ENCODE assay signal across 1 cellular context in the genomic region with DNA sequence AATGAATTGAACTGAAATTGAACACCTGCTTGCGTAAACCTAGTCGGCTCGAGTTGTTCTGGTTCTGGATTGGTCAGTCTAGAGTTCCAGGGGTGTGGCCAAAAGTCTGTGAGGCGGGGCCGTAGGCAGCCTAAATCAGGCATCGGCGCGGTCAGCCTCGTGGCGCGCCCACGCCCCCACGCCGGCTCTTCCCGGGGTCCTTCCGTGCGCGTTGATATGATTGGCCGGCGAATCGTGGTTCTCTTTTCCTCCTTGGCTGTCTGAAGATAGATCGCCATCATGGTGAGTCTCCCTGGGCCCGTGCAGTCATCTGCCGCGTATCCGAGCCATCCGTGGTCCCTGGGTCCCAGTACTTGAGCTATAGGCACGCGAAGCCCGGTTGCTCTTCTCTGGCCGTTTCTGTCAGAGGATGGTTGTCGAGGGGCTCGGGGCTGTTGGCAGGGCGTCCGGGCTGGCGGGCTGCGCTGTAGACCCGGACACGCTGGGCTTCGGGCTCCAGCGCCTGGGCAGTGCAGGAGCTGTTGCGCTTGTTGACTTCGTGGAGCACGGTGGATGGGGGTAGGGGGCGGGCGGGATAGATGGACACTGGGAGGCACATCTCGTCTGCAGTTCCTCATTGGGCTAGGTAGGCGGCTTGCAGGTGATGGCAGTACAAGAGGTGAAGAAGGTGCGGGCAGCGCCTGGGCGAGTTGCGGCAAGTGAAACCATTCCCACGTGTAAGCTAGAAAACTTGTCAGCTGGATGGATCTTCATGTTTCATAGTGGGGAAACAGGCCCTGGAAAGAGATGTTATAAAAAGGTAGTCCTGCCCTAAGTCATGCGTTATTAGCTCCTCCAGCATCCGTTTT.
TF ChIP-seq lines count a peak whose summit lies in the region.

A gene (plus strand): TSS at position 241 of the 848 bp plus-strand sequence. CDS start 39 bp downstream, at position 280.

TF ChIP-seq in HepG2, 621 proteins besides CTCF, POLR2A, EP300 and RAD21 (continued from another document and continues in another):
- TF ChIP-seq NKX3-1 (CRISPR knock-in tag; IDR thresholded peaks at IDR 0.05), result peak; percentile 22; the same call in 1 of the 2 replicates
- peak; percentile 56 for TF ChIP-seq TEAD3 (CRISPR knock-in tag; optimal IDR thresholded peaks at IDR 0.05; ENCODE audit: borderline replicate concordance)
- TF ChIP-seq KDM4B (CRISPR knock-in tag; IDR thresholded peaks at IDR 0.05), result peak; percentile 17; the same call in 1 of the 2 replicates
- TF ChIP-seq SRY (CRISPR knock-in tag; IDR thresholded peaks at IDR 0.05), result peak; percentile 85; the same call in 1 of the 2 replicates
- no peak for TF ChIP-seq CHD2 (IDR thresholded peaks at IDR 0.05; ENCODE audit: low read depth, low read length)
- TF ChIP-seq ZNF44 (CRISPR knock-in tag; IDR thresholded peaks at IDR 0.05), result 0 out of 2 replicates have a peak, but pooled peaks have one; percentile 79
- TF ChIP-seq RFXAP (CRISPR knock-in tag; IDR thresholded peaks at IDR 0.05; ENCODE audit: borderline replicate concordance), result 0 out of 2 replicates have a peak, but pooled peaks have one; percentile 73
- no peak for TF ChIP-seq ZNF644 (CRISPR knock-in tag; IDR thresholded peaks at IDR 0.05; ENCODE audit: low read depth)
- no peak for TF ChIP-seq NBN (conservative IDR thresholded peaks at IDR 0.05)
- no peak for TF ChIP-seq ATAD3A (CRISPR knock-in tag; IDR thresholded peaks at IDR 0.05)
- TF ChIP-seq TAF1 (CRISPR knock-in tag; IDR thresholded peaks at IDR 0.05), result peak; percentile 100
- TF ChIP-seq ZNF605 (CRISPR knock-in tag; IDR thresholded peaks at IDR 0.05), result peak; percentile 91
- TF ChIP-seq PTBP1 (IDR thresholded peaks at IDR 0.05; ENCODE audit: low read depth, low read length, poor library complexity, severe bottlenecking), result no peak
- no peak for TF ChIP-seq REXO4 (CRISPR knock-in tag; IDR thresholded peaks at IDR 0.05; ENCODE audit: borderline replicate concordance)
- TF ChIP-seq WIZ (CRISPR knock-in tag; IDR thresholded peaks at IDR 0.05), result no peak
- TF ChIP-seq, protein P1, sequence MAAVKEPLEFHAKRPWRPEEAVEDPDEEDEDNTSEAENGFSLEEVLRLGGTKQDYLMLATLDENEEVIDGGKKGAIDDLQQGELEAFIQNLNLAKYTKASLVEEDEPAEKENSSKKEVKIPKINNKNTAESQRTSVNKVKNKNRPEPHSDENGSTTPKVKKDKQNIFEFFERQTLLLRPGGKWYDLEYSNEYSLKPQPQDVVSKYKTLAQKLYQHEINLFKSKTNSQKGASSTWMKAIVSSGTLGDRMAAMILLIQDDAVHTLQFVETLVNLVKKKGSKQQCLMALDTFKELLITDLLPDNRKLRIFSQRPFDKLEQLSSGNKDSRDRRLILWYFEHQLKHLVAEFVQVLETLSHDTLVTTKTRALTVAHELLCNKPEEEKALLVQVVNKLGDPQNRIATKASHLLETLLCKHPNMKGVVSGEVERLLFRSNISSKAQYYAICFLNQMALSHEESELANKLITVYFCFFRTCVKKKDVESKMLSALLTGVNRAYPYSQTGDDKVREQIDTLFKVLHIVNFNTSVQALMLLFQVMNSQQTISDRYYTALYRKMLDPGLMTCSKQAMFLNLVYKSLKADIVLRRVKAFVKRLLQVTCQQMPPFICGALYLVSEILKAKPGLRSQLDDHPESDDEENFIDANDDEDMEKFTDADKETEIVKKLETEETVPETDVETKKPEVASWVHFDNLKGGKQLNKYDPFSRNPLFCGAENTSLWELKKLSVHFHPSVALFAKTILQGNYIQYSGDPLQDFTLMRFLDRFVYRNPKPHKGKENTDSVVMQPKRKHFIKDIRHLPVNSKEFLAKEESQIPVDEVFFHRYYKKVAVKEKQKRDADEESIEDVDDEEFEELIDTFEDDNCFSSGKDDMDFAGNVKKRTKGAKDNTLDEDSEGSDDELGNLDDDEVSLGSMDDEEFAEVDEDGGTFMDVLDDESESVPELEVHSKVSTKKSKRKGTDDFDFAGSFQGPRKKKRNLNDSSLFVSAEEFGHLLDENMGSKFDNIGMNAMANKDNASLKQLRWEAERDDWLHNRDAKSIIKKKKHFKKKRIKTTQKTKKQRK (IDR thresholded peaks at IDR 0.05; ENCODE audit: low read length), result no peak
- TF ChIP-seq SRF (IDR thresholded peaks at IDR 0.05; ENCODE audit: low read depth, low read length), result no peak
- peak; percentile 58; the same call in 1 of the 2 replicates for TF ChIP-seq SIN3B (IDR thresholded peaks at IDR 0.05; ENCODE audit: low read length)
- TF ChIP-seq, protein P2, sequence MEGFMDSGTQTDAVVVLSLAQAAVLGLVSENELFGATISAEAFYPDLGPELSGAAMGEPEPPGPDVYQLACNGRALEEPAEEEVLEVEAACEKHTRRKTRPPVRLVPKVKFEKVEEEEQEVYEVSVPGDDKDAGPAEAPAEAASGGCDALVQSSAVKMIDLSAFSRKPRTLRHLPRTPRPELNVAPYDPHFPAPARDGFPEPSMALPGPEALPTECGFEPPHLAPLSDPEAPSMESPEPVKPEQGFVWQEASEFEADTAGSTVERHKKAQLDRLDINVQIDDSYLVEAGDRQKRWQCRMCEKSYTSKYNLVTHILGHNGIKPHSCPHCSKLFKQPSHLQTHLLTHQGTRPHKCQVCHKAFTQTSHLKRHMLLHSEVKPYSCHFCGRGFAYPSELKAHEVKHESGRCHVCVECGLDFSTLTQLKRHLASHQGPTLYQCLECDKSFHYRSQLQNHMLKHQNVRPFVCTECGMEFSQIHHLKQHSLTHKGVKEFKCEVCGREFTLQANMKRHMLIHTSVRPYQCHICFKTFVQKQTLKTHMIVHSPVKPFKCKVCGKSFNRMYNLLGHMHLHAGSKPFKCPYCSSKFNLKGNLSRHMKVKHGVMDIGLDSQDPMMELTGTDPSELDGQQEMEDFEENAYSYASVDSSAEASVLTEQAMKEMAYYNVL (CRISPR knock-in tag; IDR thresholded peaks at IDR 0.05; ENCODE audit: borderline replicate concordance), result no peak; the same call in 1 of the 2 replicates
- TF ChIP-seq ZNF460 (CRISPR knock-in tag; IDR thresholded peaks at IDR 0.05; ENCODE audit: borderline replicate concordance), result no peak
- no peak for TF ChIP-seq ZNF761 (CRISPR knock-in tag; conservative IDR thresholded peaks at IDR 0.05)
- TF ChIP-seq AGO2 (optimal IDR thresholded peaks at IDR 0.05; ENCODE audit: low read depth, low read length), result peak; percentile 91
- TF ChIP-seq DMAP1 (CRISPR knock-in tag; IDR thresholded peaks at IDR 0.05), result peak; percentile 99
- no peak for TF ChIP-seq ZNF235 (CRISPR knock-in tag; IDR thresholded peaks at IDR 0.05; ENCODE audit: borderline replicate concordance)
- TF ChIP-seq POLR2G (IDR thresholded peaks at IDR 0.05; ENCODE audit: low read depth, low read length), result peak; percentile 99
- no peak for TF ChIP-seq TCF7 (IDR thresholded peaks at IDR 0.05; ENCODE audit: low read depth)
- peak; percentile 37; the same call in 1 of the 2 replicates for TF ChIP-seq MAZ (IDR thresholded peaks at IDR 0.05; ENCODE audit: borderline replicate concordance, low read depth, low read length)
- peak; percentile 78 for TF ChIP-seq MAZ (CRISPR knock-in tag; IDR thresholded peaks at IDR 0.05; ENCODE audit: low read depth)
- no peak for TF ChIP-seq ZNF879 (CRISPR knock-in tag; IDR thresholded peaks at IDR 0.05)
- peak; percentile 74 for TF ChIP-seq SAP130 (CRISPR knock-in tag; IDR thresholded peaks at IDR 0.05; ENCODE audit: low read depth)
- no peak for TF ChIP-seq NFATC3 (CRISPR knock-in tag; IDR thresholded peaks at IDR 0.05)
- peak; percentile 83 for TF ChIP-seq THAP11 (CRISPR knock-in tag; IDR thresholded peaks at IDR 0.05)
- no peak for TF ChIP-seq GZF1 (CRISPR knock-in tag; IDR thresholded peaks at IDR 0.05)
- no peak for TF ChIP-seq ZNF839 (CRISPR knock-in tag; IDR thresholded peaks at IDR 0.05; ENCODE audit: borderline replicate concordance)
- TF ChIP-seq, protein P3, sequence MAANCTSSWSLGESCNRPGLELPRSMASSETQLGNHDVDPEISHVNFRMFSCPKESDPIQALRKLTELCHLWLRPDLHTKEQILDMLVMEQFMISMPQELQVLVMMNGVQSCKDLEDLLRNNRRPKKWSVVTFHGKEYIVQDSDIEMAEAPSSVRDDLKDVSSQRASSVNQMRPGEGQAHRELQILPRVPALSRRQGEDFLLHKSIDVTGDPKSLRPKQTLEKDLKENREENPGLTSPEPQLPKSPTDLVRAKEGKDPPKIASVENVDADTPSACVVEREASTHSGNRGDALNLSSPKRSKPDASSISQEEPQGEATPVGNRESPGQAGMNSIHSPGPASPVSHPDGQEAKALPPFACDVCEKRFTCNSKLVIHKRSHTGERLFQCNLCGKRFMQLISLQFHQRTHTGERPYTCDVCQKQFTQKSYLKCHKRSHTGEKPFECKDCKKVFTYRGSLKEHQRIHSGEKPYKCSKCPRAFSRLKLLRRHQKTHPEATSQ (CRISPR knock-in tag; IDR thresholded peaks at IDR 0.05; ENCODE audit: borderline replicate concordance), result 0 out of 2 replicates have a peak, but pooled peaks have one; percentile 74
- TF ChIP-seq, protein P4, sequence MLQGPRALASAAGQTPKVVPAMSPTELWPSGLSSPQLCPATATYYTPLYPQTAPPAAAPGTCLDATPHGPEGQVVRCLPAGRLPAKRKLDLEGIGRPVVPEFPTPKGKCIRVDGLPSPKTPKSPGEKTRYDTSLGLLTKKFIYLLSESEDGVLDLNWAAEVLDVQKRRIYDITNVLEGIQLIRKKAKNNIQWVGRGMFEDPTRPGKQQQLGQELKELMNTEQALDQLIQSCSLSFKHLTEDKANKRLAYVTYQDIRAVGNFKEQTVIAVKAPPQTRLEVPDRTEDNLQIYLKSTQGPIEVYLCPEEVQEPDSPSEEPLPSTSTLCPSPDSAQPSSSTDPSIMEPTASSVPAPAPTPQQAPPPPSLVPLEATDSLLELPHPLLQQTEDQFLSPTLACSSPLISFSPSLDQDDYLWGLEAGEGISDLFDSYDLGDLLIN (CRISPR knock-in tag; IDR thresholded peaks at IDR 0.05; ENCODE audit: borderline replicate concordance), result 0 out of 2 replicates have a peak, but pooled peaks have one; percentile 54
- TF ChIP-seq U2AF1 (optimal IDR thresholded peaks at IDR 0.05; ENCODE audit: low read depth, low read length), result no peak
- no peak for TF ChIP-seq JUN (CRISPR knock-in tag; IDR thresholded peaks at IDR 0.05)
- peak; percentile 74 for TF ChIP-seq ELF1 (CRISPR knock-in tag; IDR thresholded peaks at IDR 0.05)
- no peak for TF ChIP-seq ZMYM2 (CRISPR knock-in tag; IDR thresholded peaks at IDR 0.05)
- no peak for TF ChIP-seq PAWR (CRISPR knock-in tag; IDR thresholded peaks at IDR 0.05; ENCODE audit: borderline replicate concordance)
- no peak for TF ChIP-seq DNMT3B (CRISPR knock-in tag; conservative IDR thresholded peaks at IDR 0.05)
- TF ChIP-seq, protein P5, sequence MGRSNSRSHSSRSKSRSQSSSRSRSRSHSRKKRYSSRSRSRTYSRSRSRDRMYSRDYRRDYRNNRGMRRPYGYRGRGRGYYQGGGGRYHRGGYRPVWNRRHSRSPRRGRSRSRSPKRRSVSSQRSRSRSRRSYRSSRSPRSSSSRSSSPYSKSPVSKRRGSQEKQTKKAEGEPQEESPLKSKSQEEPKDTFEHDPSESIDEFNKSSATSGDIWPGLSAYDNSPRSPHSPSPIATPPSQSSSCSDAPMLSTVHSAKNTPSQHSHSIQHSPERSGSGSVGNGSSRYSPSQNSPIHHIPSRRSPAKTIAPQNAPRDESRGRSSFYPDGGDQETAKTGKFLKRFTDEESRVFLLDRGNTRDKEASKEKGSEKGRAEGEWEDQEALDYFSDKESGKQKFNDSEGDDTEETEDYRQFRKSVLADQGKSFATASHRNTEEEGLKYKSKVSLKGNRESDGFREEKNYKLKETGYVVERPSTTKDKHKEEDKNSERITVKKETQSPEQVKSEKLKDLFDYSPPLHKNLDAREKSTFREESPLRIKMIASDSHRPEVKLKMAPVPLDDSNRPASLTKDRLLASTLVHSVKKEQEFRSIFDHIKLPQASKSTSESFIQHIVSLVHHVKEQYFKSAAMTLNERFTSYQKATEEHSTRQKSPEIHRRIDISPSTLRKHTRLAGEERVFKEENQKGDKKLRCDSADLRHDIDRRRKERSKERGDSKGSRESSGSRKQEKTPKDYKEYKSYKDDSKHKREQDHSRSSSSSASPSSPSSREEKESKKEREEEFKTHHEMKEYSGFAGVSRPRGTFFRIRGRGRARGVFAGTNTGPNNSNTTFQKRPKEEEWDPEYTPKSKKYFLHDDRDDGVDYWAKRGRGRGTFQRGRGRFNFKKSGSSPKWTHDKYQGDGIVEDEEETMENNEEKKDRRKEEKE (IDR thresholded peaks at IDR 0.05), result no peak
- no peak for TF ChIP-seq CENPX (CRISPR knock-in tag; IDR thresholded peaks at IDR 0.05)
- peak; percentile 56; the same call in 1 of the 2 replicates for TF ChIP-seq EED (CRISPR knock-in tag; IDR thresholded peaks at IDR 0.05)
- TF ChIP-seq, protein P6, sequence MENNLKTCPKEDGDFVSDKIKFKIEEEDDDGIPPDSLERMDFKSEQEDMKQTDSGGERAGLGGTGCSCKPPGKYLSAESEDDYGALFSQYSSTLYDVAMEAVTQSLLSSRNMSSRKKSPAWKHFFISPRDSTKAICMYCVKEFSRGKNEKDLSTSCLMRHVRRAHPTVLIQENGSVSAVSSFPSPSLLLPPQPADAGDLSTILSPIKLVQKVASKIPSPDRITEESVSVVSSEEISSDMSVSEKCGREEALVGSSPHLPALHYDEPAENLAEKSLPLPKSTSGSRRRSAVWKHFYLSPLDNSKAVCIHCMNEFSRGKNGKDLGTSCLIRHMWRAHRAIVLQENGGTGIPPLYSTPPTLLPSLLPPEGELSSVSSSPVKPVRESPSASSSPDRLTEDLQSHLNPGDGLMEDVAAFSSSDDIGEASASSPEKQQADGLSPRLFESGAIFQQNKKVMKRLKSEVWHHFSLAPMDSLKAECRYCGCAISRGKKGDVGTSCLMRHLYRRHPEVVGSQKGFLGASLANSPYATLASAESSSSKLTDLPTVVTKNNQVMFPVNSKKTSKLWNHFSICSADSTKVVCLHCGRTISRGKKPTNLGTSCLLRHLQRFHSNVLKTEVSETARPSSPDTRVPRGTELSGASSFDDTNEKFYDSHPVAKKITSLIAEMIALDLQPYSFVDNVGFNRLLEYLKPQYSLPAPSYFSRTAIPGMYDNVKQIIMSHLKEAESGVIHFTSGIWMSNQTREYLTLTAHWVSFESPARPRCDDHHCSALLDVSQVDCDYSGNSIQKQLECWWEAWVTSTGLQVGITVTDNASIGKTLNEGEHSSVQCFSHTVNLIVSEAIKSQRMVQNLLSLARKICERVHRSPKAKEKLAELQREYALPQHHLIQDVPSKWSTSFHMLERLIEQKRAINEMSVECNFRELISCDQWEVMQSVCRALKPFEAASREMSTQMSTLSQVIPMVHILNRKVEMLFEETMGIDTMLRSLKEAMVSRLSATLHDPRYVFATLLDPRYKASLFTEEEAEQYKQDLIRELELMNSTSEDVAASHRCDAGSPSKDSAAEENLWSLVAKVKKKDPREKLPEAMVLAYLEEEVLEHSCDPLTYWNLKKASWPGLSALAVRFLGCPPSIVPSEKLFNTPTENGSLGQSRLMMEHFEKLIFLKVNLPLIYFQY (CRISPR knock-in tag; IDR thresholded peaks at IDR 0.05; ENCODE audit: borderline replicate concordance), result peak; percentile 41; the same call in 1 of the 2 replicates
- TF ChIP-seq ZNF432 (CRISPR knock-in tag; IDR thresholded peaks at IDR 0.05; ENCODE audit: borderline replicate concordance), result no peak
- TF ChIP-seq ZNF337 (CRISPR knock-in tag; IDR thresholded peaks at IDR 0.05; ENCODE audit: borderline replicate concordance, low read depth), result peak; percentile 90; the same call in 1 of the 2 replicates
- no peak for TF ChIP-seq RELA (CRISPR knock-in tag; IDR thresholded peaks at IDR 0.05)
- no peak for TF ChIP-seq ATM (IDR thresholded peaks at IDR 0.05; ENCODE audit: borderline replicate concordance)
- no peak for TF ChIP-seq NR2F1 (CRISPR knock-in tag; IDR thresholded peaks at IDR 0.05)
- TF ChIP-seq ZNF556 (CRISPR knock-in tag; IDR thresholded peaks at IDR 0.05; ENCODE audit: borderline replicate concordance), result peak; percentile 64; the same call in 1 of the 2 replicates
- TF ChIP-seq SRSF9 (IDR thresholded peaks at IDR 0.05; ENCODE audit: borderline replicate concordance, insufficient read depth, low read depth, low read length, poor library complexity, severe bottlenecking), result no peak
- TF ChIP-seq ZNF543 (CRISPR knock-in tag; IDR thresholded peaks at IDR 0.05), result 0 out of 2 replicates have a peak, but pooled peaks have one; percentile 27
